Comparison of ENCODE assay signal across 8 cellular contexts in genomic region chr20:34675993-34676641, GRCh38. TPM values are rescaled to one million over a fixed set of nuclear protein-coding genes. Genes with fewer than 3 reads are reported as not detected.
DNase-seq lines count a peak whose midpoint lies in the region; ATAC-seq and TF ChIP-seq lines count a peak whose summit lies in the region.

No MANE protein-coding gene starts in this region.

- H3K4me3 ChIP-seq in thoracic aorta: peak overlapping the region; percentile 97

- no peak for ATAC-seq in activated CD8-positive, alpha-beta memory T cell treated with anti-CD3 and anti-CD28 coated beads, Interleukin-2, amount 10 ng/mL, durations not matched to agents 7 days and 5 days
- no peak for ATAC-seq in activated naive CD4-positive, alpha-beta T cell treated with anti-CD3 and anti-CD28 coated beads, Interleukin-2, amount 50 U/mL, for 72 hours
- no peak for ATAC-seq in thoracic aorta (ENCODE audit: insufficient number of reproducible peaks, low FRiP score, low read depth)
- no peak for ATAC-seq in GM18907 (IDR thresholded peaks at IDR 0.05; ENCODE audit: unreplicated experiment)

- H3K27ac ChIP-seq in thoracic aorta: peak overlapping the region; percentile 65

- H3K27me3 ChIP-seq in thoracic aorta (replicated peaks; ENCODE audit: insufficient read depth): no peaks in the 10 kb centered on the region

- H3K9me3 Mint-ChIP-seq in activated CD8-positive, alpha-beta memory T cell treated with anti-CD3 and anti-CD28 coated beads, Interleukin-2, amount 10 ng/mL, durations not matched to agents 7 days and 5 days (ENCODE audit: low read depth): no peaks in the 10 kb centered on the region
- no peaks in the 10 kb centered on the region for H3K9me3 Mint-ChIP-seq in activated naive CD4-positive, alpha-beta T cell treated with anti-CD3 and anti-CD28 coated beads, Interleukin-2, amount 50 U/mL, for 72 hours

- peaks cover 3% of the 10 kb centered on the region for H3K36me3 Mint-ChIP-seq in activated CD8-positive, alpha-beta memory T cell treated with anti-CD3 and anti-CD28 coated beads, Interleukin-2, amount 10 ng/mL, durations not matched to agents 7 days and 5 days
- H3K36me3 Mint-ChIP-seq in activated naive CD4-positive, alpha-beta T cell treated with anti-CD3 and anti-CD28 coated beads, Interleukin-2, amount 50 U/mL, for 72 hours: peaks cover 6 to 9% of the 10 kb centered on the region in 2 donors

- peak overlapping the region; percentile 99 for H3K4me3 Mint-ChIP-seq in activated CD8-positive, alpha-beta memory T cell treated with anti-CD3 and anti-CD28 coated beads, Interleukin-2, amount 10 ng/mL, durations not matched to agents 7 days and 5 days

- DNase-seq in activated CD8-positive, alpha-beta memory T cell treated with anti-CD3 and anti-CD28 coated beads, Interleukin-2, amount 10 ng/mL, durations not matched to agents 7 days and 5 days: no peak
- no peak for DNase-seq in activated CD8-positive, alpha-beta memory T cell treated with anti-CD3 and anti-CD28 coated beads for 24 hours
- no peak for DNase-seq in activated naive CD4-positive, alpha-beta T cell treated with anti-CD3 and anti-CD28 coated beads, Interleukin-2, amount 50 U/mL, for 72 hours (ENCODE audit: low spot score in 2 of 2)
- DNase-seq in kidney glomerular epithelial cell (lab: John Stamatoyannopoulos, UW): peak; percentile 53
- DNase-seq in thoracic aorta (ENCODE audit: low spot score): no peak
- no peak for DNase-seq in mesenteric fat pad (ENCODE audit: low spot score)
- no peak for DNase-seq in SW480 (ENCODE audit: low spot score)

- peaks cover 34% of the 10 kb centered on the region for H3K4me1 Mint-ChIP-seq in activated CD8-positive, alpha-beta memory T cell treated with anti-CD3 and anti-CD28 coated beads, Interleukin-2, amount 10 ng/mL, durations not matched to agents 7 days and 5 days

- no peaks in the 10 kb centered on the region for H3K36me3 ChIP-seq in thoracic aorta

- CTCF ChIA-PET in activated CD8-positive, alpha-beta memory T cell treated with anti-CD3 and anti-CD28 coated beads, Interleukin-2, amount 10 ng/mL, durations not matched to agents 7 days and 5 days (lab: Charles Lee): no interaction called here

- peaks cover 5 to 11% of the 10 kb centered on the region in 2 donors for H3K4me1 ChIP-seq in thoracic aorta (ENCODE audit: control insufficient read depth in 1 of 2, low read depth in 2 of 2)

- H3K27ac Mint-ChIP-seq in activated CD8-positive, alpha-beta memory T cell treated with anti-CD3 and anti-CD28 coated beads, Interleukin-2, amount 10 ng/mL, durations not matched to agents 7 days and 5 days: peak overlapping the region; percentile 93
- H3K27ac Mint-ChIP-seq in activated naive CD4-positive, alpha-beta T cell treated with anti-CD3 and anti-CD28 coated beads, Interleukin-2, amount 50 U/mL, for 72 hours: peak overlapping the region; percentile 88 to 96

- no peaks in the 10 kb centered on the region for H3K9me3 ChIP-seq in thoracic aorta

- no peaks in the 10 kb centered on the region for H3K27me3 Mint-ChIP-seq in activated CD8-positive, alpha-beta memory T cell treated with anti-CD3 and anti-CD28 coated beads, Interleukin-2, amount 10 ng/mL, durations not matched to agents 7 days and 5 days

- no peak for TF ChIP-seq CTCF in thoracic aorta (IDR thresholded peaks at IDR 0.05)

RNA-seq across cellular contexts. Expression of gene PIGU, which starts 0.8 kb away (rescaled TPM):
- total RNA-seq in activated CD8-positive, alpha-beta memory T cell treated with anti-CD3 and anti-CD28 coated beads, Interleukin-2, amount 10 ng/mL, durations not matched to agents 7 days and 5 days: 10 to 100 TPM; 20.5 to 20.7 TPM
- total RNA-seq in activated naive CD4-positive, alpha-beta T cell treated with anti-CD3 and anti-CD28 coated beads, Interleukin-2, amount 50 U/mL, for 72 hours: 10 to 100 TPM; 13.2 to 20.6 TPM
- 10 to 100 TPM; 10.2 to 10.4 TPM for total RNA-seq in thoracic aorta
- total RNA-seq in mesenteric fat pad: 11.7 TPM

RNA-seq across cellular contexts. Expression of gene TP53INP2, which starts 28.0 kb away (rescaled TPM):
- 1 to 10 TPM; 1.4 to 2.4 TPM for total RNA-seq in activated CD8-positive, alpha-beta memory T cell treated with anti-CD3 and anti-CD28 coated beads, Interleukin-2, amount 10 ng/mL, durations not matched to agents 7 days and 5 days
- total RNA-seq in activated naive CD4-positive, alpha-beta T cell treated with anti-CD3 and anti-CD28 coated beads, Interleukin-2, amount 50 U/mL, for 72 hours: 1 to 10 TPM; 4.3 to 5.1 TPM
- 10 to 100 TPM; 14.4 to 27.7 TPM for total RNA-seq in thoracic aorta
- 16.8 TPM for total RNA-seq in mesenteric fat pad
